Comparison of ENCODE assay signal across 11 cellular contexts in the genomic region with DNA sequence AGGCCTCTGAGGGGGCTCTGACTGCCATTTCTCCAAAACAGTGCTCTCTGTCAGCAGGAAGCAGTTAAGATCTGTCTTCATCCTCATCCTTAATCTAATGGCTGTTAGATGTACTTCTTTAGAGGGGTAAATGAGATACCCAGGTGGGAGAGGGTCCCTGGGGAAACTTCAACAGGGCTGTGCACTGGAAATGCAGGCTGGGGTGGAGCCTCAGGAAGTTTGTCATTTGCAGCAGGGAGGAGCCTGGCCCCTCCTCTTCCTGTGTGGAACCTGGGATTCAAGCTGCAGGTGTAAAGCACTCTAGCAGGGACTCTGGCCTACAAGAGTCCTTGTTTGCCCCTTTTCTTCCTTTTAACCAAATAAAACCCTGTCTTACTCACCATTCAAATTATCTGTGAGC.
DNase-seq lines count a peak whose midpoint lies in the region; ATAC-seq and TF ChIP-seq lines count a peak whose summit lies in the region.
"Had no signal": no experiment of that assay in that cellular context is flagged by ENCODE, and none has a peak within 500 bp of the region (broad histone marks: within the 10 kb centered on the region; RNA-seq: fewer than 3 reads in every experiment).

No MANE protein-coding gene starts in this region.

- H3K36me3 ChIP-seq in ES-I3 (ENCODE audit: insufficient read depth, low read length): no peaks in the 10 kb centered on the region
- H3K36me3 ChIP-seq in Loucy (ENCODE audit: insufficient read depth, low read length): no peaks in the 10 kb centered on the region
- no peaks in the 10 kb centered on the region for H3K36me3 ChIP-seq in PC-3 (ENCODE audit: low read depth, low read length)

- no peaks in the 10 kb centered on the region for H3K79me2 ChIP-seq in Loucy (ENCODE audit: insufficient read depth, low read length)
- no peaks in the 10 kb centered on the region for H3K79me2 ChIP-seq in PC-3 (ENCODE audit: low read length)

- H3K9me3 ChIP-seq in ES-I3 (ENCODE audit: control insufficient read depth, insufficient read depth, low read length) (no peaks in the 10 kb centered on the region), Loucy (ENCODE audit: insufficient read depth, low read depth, low read length) (no peaks in the 10 kb centered on the region), PC-3 (ENCODE audit: low read length) (no peaks in the 10 kb centered on the region)

- H3K4me1 ChIP-seq in ES-I3 (ENCODE audit: insufficient read depth, low read length) (peaks cover 19% of the 10 kb centered on the region), Loucy (ENCODE audit: insufficient read depth, low read length, poor library complexity, severe bottlenecking) (no peaks in the 10 kb centered on the region), PC-3 (ENCODE audit: insufficient read depth, low read length) (no peaks in the 10 kb centered on the region)

- no peak overlapping the region for H3K27ac ChIP-seq in PC-3 (ENCODE audit: low read length)

- no peaks in the 10 kb centered on the region for H3K9me2 ChIP-seq in Loucy (replicated peaks; ENCODE audit: low read depth, low read length)
- H3K9me2 ChIP-seq in PC-3 (replicated peaks; ENCODE audit: low read length): no peaks in the 10 kb centered on the region

- H3K27me3 ChIP-seq in Loucy (ENCODE audit: insufficient read depth, low read length, poor library complexity, severe bottlenecking): no peaks in the 10 kb centered on the region
- H3K27me3 ChIP-seq in PC-3 (ENCODE audit: low read length): no peaks in the 10 kb centered on the region

- intact Hi-C loops in PC-3 (cut with micrococcal nuclease) (no loop called here), posterior vena cava (cut with DNase I) (no loop called here)

- H3K9ac ChIP-seq in ES-I3 (ENCODE audit: low read depth, low read length): 0 out of 2 replicates have a peak overlapping the region, but pooled peaks have one; percentile 3
- H3K9ac ChIP-seq in Loucy (ENCODE audit: low read depth, low read length, poor library complexity, severe bottlenecking): no peak overlapping the region
- no peak overlapping the region for H3K9ac ChIP-seq in PC-3 (ENCODE audit: low read length)

- H3F3A ChIP-seq in Loucy (ENCODE audit: low read depth) (no peaks in the 10 kb centered on the region), PC-3 (ENCODE audit: low read length, unreplicated experiment) (no peaks in the 10 kb centered on the region)

- no TSS peak for BruUV-seq in PC-3 (replicated peaks; lab: Mats Ljungman, UMichigan)

- H4K20me1 ChIP-seq in Loucy (ENCODE audit: insufficient read depth, low read length, poor library complexity, severe bottlenecking): no peaks in the 10 kb centered on the region
- H4K20me1 ChIP-seq in PC-3 (ENCODE audit: low read length): no peaks in the 10 kb centered on the region

- peak overlapping the region; percentile 34; the same call in 1 of the 2 replicates for H2AFZ ChIP-seq in Loucy (ENCODE audit: low read length)
- H2AFZ ChIP-seq in PC-3 (ENCODE audit: low read length): 0 out of 2 replicates have a peak overlapping the region, but pooled peaks have one; percentile 18

- no peak for TF ChIP-seq CTCF in Loucy (conservative IDR thresholded peaks at IDR 0.05; ENCODE audit: low read length)
- no peak for TF ChIP-seq CTCF in PC-3 (conservative IDR thresholded peaks at IDR 0.05; ENCODE audit: low read depth, low read length)

- POLR2A ChIA-PET in PC-3 (lab: Charles Lee; ENCODE audit: unreplicated experiment): no interaction called here

- ATAC-seq in PC-3 (no peak), GM21390 (IDR thresholded peaks at IDR 0.05; ENCODE audit: unreplicated experiment) (no peak)
- ATAC-seq: CD8-positive, alpha-beta T cell; HCT116; HepG2 had no signal

- H3K4me3 ChIP-seq in Loucy (ENCODE audit: low read length, poor library complexity, severe bottlenecking): no peak overlapping the region
- no peak overlapping the region for H3K4me3 ChIP-seq in PC-3 (ENCODE audit: low read length)

- CTCF ChIA-PET in PC-3 (lab: Charles Lee): no interaction called here

- DNase-seq in PC-3 (no peak), posterior vena cava (ENCODE audit: low spot score) (peak; percentile 15), DMS79 treated with DMSO at 0.1 percent for 48 hours (lab: John Stamatoyannopoulos, UW) (no peak)
- DNase-seq: CD8-positive, alpha-beta T cell; COR-L47; DMS153 had no signal

- H3K4me2 ChIP-seq in Loucy (ENCODE audit: low read depth, low read length, poor library complexity, severe bottlenecking) (no peak overlapping the region), PC-3 (ENCODE audit: low read length) (no peak overlapping the region)
